In genomic region chr1:118253310-118253903, GRCh38 we compare ENCODE assay signal across 17 cellular contexts.
"Had no signal": no experiment of that assay in that cellular context is flagged by ENCODE, and none has a peak within 500 bp of the region (broad histone marks: within the 10 kb centered on the region; RNA-seq: fewer than 3 reads in every experiment).

No MANE protein-coding gene starts in this region.

- H3K36me3 Mint-ChIP-seq: natural killer cell had no signal

- H3K27ac ChIP-seq: colonic mucosa, foreskin keratinocyte, heart left ventricle, transverse colon had no signal

- H3K9me3 ChIP-seq: colonic mucosa, heart left ventricle, transverse colon had no signal

- H3K27me3 Mint-ChIP-seq: progenitor cell of endocrine pancreas had no signal

- H3K27me3 ChIP-seq: colonic mucosa, foreskin keratinocyte, heart left ventricle, transverse colon had no signal

- H3K4me3 ChIP-seq: colonic mucosa, heart left ventricle, transverse colon had no signal

- ATAC-seq: foreskin keratinocyte, heart left ventricle, left lobe of liver, natural killer cell, sciatic nerve had no signal

- H3K4me3 Mint-ChIP-seq: natural killer cell had no signal

- H3K4me1 ChIP-seq: colonic mucosa, foreskin keratinocyte, heart left ventricle, transverse colon had no signal

- H3K36me3 ChIP-seq: colonic mucosa, heart left ventricle, transverse colon had no signal

- DNase-seq: activated naive CD4-positive, alpha-beta T cell treated with anti-CD3 and anti-CD28 coated beads, Interleukin-2, amount 50 U/mL, for 16 hours; activated T-cell treated with anti-CD3 and anti-CD28 coated beads, Interleukin-2, amount 50 U/mL, for 1 hour; caudate nucleus; colonic mucosa; effector CD4-positive, alpha-beta T cell; foreskin keratinocyte; mammary epithelial cell; natural killer cell; nucleus accumbens; stimulated activated CD4-positive, alpha-beta T cell treated with anti-CD3 and anti-CD28 coated beads, Interleukin-2, amount 100 ng/mL, for 24 hours; stimulated activated naive CD4-positive, alpha-beta T cell; substantia nigra; transverse colon had no signal

- H3K27ac Mint-ChIP-seq: natural killer cell, progenitor cell of endocrine pancreas had no signal

- H3K4me1 Mint-ChIP-seq: natural killer cell had no signal
